9 cellular contexts compared by ENCODE assay signal in the genomic region with DNA sequence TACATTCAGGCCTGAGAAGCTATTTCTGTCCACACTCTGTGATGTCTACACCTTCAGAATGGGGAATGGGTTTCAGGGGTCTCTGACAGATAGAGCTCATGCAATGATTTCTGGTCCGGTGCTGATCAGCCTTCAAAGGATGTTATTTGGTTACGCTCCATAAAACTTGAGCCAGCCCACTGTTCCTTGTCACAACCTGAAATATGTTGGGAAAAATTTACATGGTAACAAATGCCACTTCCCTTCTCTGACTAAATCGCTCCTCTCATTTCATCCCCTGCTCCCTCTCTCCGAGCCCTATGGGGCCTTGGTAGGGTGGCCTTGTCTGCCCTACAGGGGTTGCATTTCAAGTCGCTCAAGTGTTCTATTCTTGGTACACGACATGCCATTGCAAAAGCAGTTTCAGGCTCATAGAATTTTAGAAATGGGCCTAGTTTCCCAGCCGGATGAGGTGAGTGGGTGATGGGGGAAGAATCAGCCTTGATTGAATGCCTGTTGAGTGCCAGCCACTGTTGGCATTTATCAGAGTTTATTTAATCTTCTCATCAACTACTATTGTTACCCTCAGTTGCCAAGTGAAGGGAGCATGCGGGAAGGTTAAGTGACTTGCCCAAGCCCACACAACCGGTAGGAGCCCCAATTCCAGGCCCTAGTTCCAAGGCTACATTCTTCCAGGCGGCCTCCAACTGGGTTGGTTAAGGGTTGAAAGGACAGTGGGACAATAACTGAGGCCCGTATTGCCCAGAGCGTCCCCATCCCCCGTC. TPM values are rescaled to one million over a fixed set of nuclear protein-coding genes. Genes with fewer than 3 reads are reported as not detected.
DNase-seq lines count a peak whose midpoint lies in the region; ATAC-seq, FAIRE-seq and TF ChIP-seq lines count a peak whose summit lies in the region.
"Had no signal": no experiment of that assay in that cellular context is flagged by ENCODE, and none has a peak within 500 bp of the region (broad histone marks: within the 10 kb centered on the region; RNA-seq: fewer than 3 reads in every experiment).

No MANE protein-coding gene starts in this region.

- ATAC-seq in GM12878 (no peak), HG02840 (IDR thresholded peaks at IDR 0.05; ENCODE audit: low FRiP score, unreplicated experiment) (no peak)
- ATAC-seq in activated naive CD8-positive, alpha-beta T cell treated with anti-CD3 and anti-CD28 coated beads, Interleukin-2, amount 50 U/mL, for 24 hours, result no peak

- TF ChIP-seq CTCF in GM12878 (IDR thresholded peaks at IDR 0.05 in 2 of 3, conservative IDR thresholded peaks at IDR 0.05 in 1 of 3; ENCODE audit: control insufficient read depth in 2 of 3, extremely low read depth in 1 of 3, insufficient read depth in 1 of 3, low read depth in 3 of 3, low read length in 3 of 3) (no peak), testis (IDR thresholded peaks at IDR 0.05) (no peak)

- no TSS peak for BruUV-seq in GM12878 (replicated peaks; lab: Mats Ljungman, UMichigan)

- H3K4me1 ChIP-seq in HUES48 (ENCODE audit: control insufficient read depth, insufficient read depth, low read length) (peaks cover 26% of the 10 kb centered on the region), GM12878 (ENCODE audit: control insufficient read depth, insufficient read depth, low read length) (no peaks in the 10 kb centered on the region; the same call in 1 of the 2 replicates), testis (peaks cover 27% of the 10 kb centered on the region)

- SMC1A ChIA-PET in GM12878 (lab: Charles Lee; ENCODE audit: uncharacterized antibody, unreplicated experiment), result interaction anchor here (1.0 to 9.8 kb wide), 13 partner anchors 13 to 182 kb away, joined by 3 to 123 read pairs (median 4); no protein-coding TSS in a partner anchor

- H3K9me3 ChIP-seq in HUES48 (ENCODE audit: control insufficient read depth, insufficient read depth, low read length) (no peaks in the 10 kb centered on the region), GM12878 (replicated peaks; ENCODE audit: control insufficient read depth, insufficient read depth, low read length) (no peaks in the 10 kb centered on the region), testis (no peaks in the 10 kb centered on the region)

- 72% methylated on average over 13 of the region's 13 CpGs for WGBS in GM12878 (ENCODE audit: insufficient coverage, insufficient replicate concordance, low lambda C conversion rate, missing lambda C conversion rate)
- WGBS in testis, 2 donors, result 46 to 51% methylated on average over 13 of the region's 13 CpGs

- no peaks in the 10 kb centered on the region for H3K27me3 Mint-ChIP-seq in activated naive CD8-positive, alpha-beta T cell treated with anti-CD3 and anti-CD28 coated beads, Interleukin-2, amount 50 U/mL, for 24 hours
- H3K27me3 Mint-ChIP-seq: activated CD4-positive, alpha-beta T cell treated with anti-CD3 and anti-CD28 coated beads for 36 hours had no signal

- H3K36me3 ChIP-seq in HUES48 (ENCODE audit: control insufficient read depth, insufficient read depth, low read length), result no peaks in the 10 kb centered on the region
- H3K36me3 ChIP-seq in GM12878 (ENCODE audit: control insufficient read depth in 2 of 2, insufficient read depth in 2 of 2, low read length in 1 of 2), result no peaks in the 10 kb centered on the region
- H3K36me3 ChIP-seq in testis (ENCODE audit: low read depth, missing control alignments), result no peaks in the 10 kb centered on the region

- H3K79me2 ChIP-seq in GM12878 (ENCODE audit: control insufficient read depth, insufficient read depth, low read length), result peaks cover 21% of the 10 kb centered on the region

- H3K27ac ChIP-seq in HUES48 (ENCODE audit: low read depth, low read length) (peak overlapping the region; percentile 87), GM12878 (ENCODE audit: control insufficient read depth, insufficient read depth) (peak overlapping the region; percentile 56), layer of hippocampus (ENCODE audit: low read depth, low read length) (peak overlapping the region; percentile 85), testis (peak overlapping the region; percentile 71 to 81)

- peaks cover 35% of the 10 kb centered on the region for H3K4me1 Mint-ChIP-seq in activated naive CD8-positive, alpha-beta T cell treated with anti-CD3 and anti-CD28 coated beads, Interleukin-2, amount 50 U/mL, for 24 hours

- POLR2A ChIA-PET in GM12878 (lab: Charles Lee) (interaction anchor here (1.0 to 7.2 kb wide), 10 partner anchors 10 to 488 kb away, joined by 4 to 122 read pairs (median 6); a partner anchor contains a TSS), HEK293T (lab: Yijun Ruan, JAX) (interaction anchor here (1.0 to 2.2 kb wide), 11 partner anchors 8 to 248 kb away, joined by 3 to 28 read pairs (median 7); a partner anchor contains a TSS)

- H4K20me1 ChIP-seq in GM12878 (ENCODE audit: control insufficient read depth, insufficient read depth), result no peaks in the 10 kb centered on the region

- TF ChIP-seq POLR2A in GM12878 (IDR thresholded peaks at IDR 0.05; ENCODE audit: low read depth, low read length) (no peak), testis (IDR thresholded peaks at IDR 0.05) (no peak)

- H3K9ac ChIP-seq in HUES48 (ENCODE audit: low read depth, low read length) (no peak overlapping the region; the same call in 1 of the 2 replicates), GM12878 (ENCODE audit: control insufficient read depth, insufficient read depth, low read length) (peak overlapping the region; percentile 50)

- no peak for FAIRE-seq in GM12878 (lab: Jason Lieb, UNC)

- H3K4me3 ChIP-seq in HUES48 (ENCODE audit: low read depth, low read length), result peak overlapping the region; percentile 60
- peak overlapping the region; percentile 37; the same call in 1 of the 2 replicates for H3K4me3 ChIP-seq in GM12878
- peak overlapping the region; percentile 65 to 72 for H3K4me3 ChIP-seq in testis

- no peak overlapping the region for H3K27ac Mint-ChIP-seq in activated naive CD8-positive, alpha-beta T cell treated with anti-CD3 and anti-CD28 coated beads, Interleukin-2, amount 50 U/mL, for 24 hours
- H3K27ac Mint-ChIP-seq: activated CD4-positive, alpha-beta T cell treated with anti-CD3 and anti-CD28 coated beads for 36 hours had no signal

- no peak for TF ChIP-seq RAD21 in GM12878 (IDR thresholded peaks at IDR 0.05; ENCODE audit: insufficient read depth, low read depth, low read length)

- intact Hi-C loops in GM12878 (cut with micrococcal nuclease; ENCODE audit: unreplicated experiment) (no loop called here), testis (cut with DNase I; ENCODE audit: low total_unique reads) (loop anchor here (10.0 kb wide), 1 partner anchor 612 kb away; no protein-coding TSS in a partner anchor)

- DNase-seq in GM12878 (ENCODE audit: low read depth, low spot score) (no peak), testis (no peak), NCI-H69 (lab: John Stamatoyannopoulos, UW) (no peak), HEK293T (ENCODE audit: extremely low spot score) (no peak)
- DNase-seq in activated naive CD8-positive, alpha-beta T cell treated with anti-CD3 and anti-CD28 coated beads, Interleukin-2, amount 50 U/mL, for 24 hours, result no peak

- CTCF ChIA-PET in GM12878 (lab: Yijun Ruan, JAX), result interaction anchor here (0.7 to 9.5 kb wide), 12 partner anchors 9 to 190 kb away, joined by 3 to 147 read pairs (median 15); a partner anchor contains a TSS
- CTCF ChIA-PET in HEK293T (lab: Yijun Ruan, JAX), result interaction anchor here (0.7 to 1.2 kb wide), 3 partner anchors 30 to 42 kb away, joined by 3 to 4 read pairs (median 3); no protein-coding TSS in a partner anchor

- H3K4me3 Mint-ChIP-seq in activated naive CD8-positive, alpha-beta T cell treated with anti-CD3 and anti-CD28 coated beads, Interleukin-2, amount 50 U/mL, for 24 hours, result no peak overlapping the region
- H3K4me3 Mint-ChIP-seq: activated CD4-positive, alpha-beta T cell treated with anti-CD3 and anti-CD28 coated beads for 36 hours had no signal

- in situ Hi-C loops in GM12878 (cut with MboI), result no loop called here

- H3K4me2 ChIP-seq in GM12878 (ENCODE audit: control insufficient read depth, insufficient read depth), result peak overlapping the region; percentile 88

- RAD21 ChIA-PET in GM12878 (lab: Charles Lee; ENCODE audit: unreplicated experiment), result interaction anchor here (1.0 to 7.7 kb wide), 15 partner anchors 12 to 247 kb away, joined by 3 to 77 read pairs (median 5); a partner anchor contains a TSS

- peaks cover 5% of the 10 kb centered on the region for H3K36me3 Mint-ChIP-seq in activated naive CD8-positive, alpha-beta T cell treated with anti-CD3 and anti-CD28 coated beads, Interleukin-2, amount 50 U/mL, for 24 hours (ENCODE audit: low read depth)

- H3K9me3 Mint-ChIP-seq in activated naive CD8-positive, alpha-beta T cell treated with anti-CD3 and anti-CD28 coated beads, Interleukin-2, amount 50 U/mL, for 24 hours, result no peaks in the 10 kb centered on the region

- H2AFZ ChIP-seq in GM12878 (ENCODE audit: control insufficient read depth, low read depth, low read length), result peak overlapping the region; percentile 88

- no peak for TF ChIP-seq EP300 in GM12878 (IDR thresholded peaks at IDR 0.05; ENCODE audit: borderline replicate concordance in 1 of 2, control insufficient read depth in 1 of 2, low read depth in 2 of 2, low read length in 2 of 2)

- no peaks in the 10 kb centered on the region for H3K27me3 ChIP-seq in HUES48 (ENCODE audit: control insufficient read depth, insufficient read depth, low read length)
- no peaks in the 10 kb centered on the region for H3K27me3 ChIP-seq in GM12878 (replicated peaks in 1 of 2; ENCODE audit: control insufficient read depth in 2 of 2, insufficient read depth in 2 of 2, low read length in 1 of 2)
- H3K27me3 ChIP-seq in layer of hippocampus (ENCODE audit: control insufficient read depth, insufficient read depth, low read length), result no peaks in the 10 kb centered on the region
- no peaks in the 10 kb centered on the region for H3K27me3 ChIP-seq in testis

RNA-seq across cellular contexts. Expression of a gene that starts 1.0 kb away (rescaled TPM):
- total RNA-seq in GM12878 (2013; cell fraction: nucleolus; rRNA removed), result 48.0 and 50.8 TPM in 2 replicates
- total RNA-seq in GM12878 (2014; rRNA removed) (19.6 and 19.7 TPM in 2 replicates), GM12878 (2014; rRNA removed; fragmentation: Illumina TruSeq; extraction: Trizol) (15.8 and 19.8 TPM in 2 replicates), GM12878 (2021) (33.6 and 38.7 TPM in 2 replicates), testis (100 to 1,000 TPM in 1 of 2 donors, 10 to 100 TPM in 1; 82.5 to 109 TPM)
- 7.0 TPM for polyA plus RNA-seq in GM12878 (2011; ENCODE audit: low read depth)
- polyA plus RNA-seq in GM12878 (2011; rRNA removed) (22.4 and 30.1 TPM in 2 replicates), GM12878 (2014; fragmentation: Illumina TruSeq; extraction: Trizol) (21.4 and 23.3 TPM in 2 replicates), GM12878 (2014; fragmentation: Nextera tagmentation; extraction: Ambion mirVana) (1 to 10 TPM; 1.2 to 4.7 TPM), GM12878 (2014; rRNA removed) (15.0 and 19.3 TPM in 2 replicates), GM12878 (2016; fragmentation: Nextera tagmentation; extraction: Ambion mirVana) (10 to 100 TPM; 21.0 to 21.2 TPM), testis (ENCODE audit: insufficient read depth, low read depth, low replicate concordance) (214 TPM)
- polyA plus RNA-seq in GM12878 (2011; cell fraction: cytosol; rRNA removed), result 27.2 and 29.2 TPM in 2 replicates
- 16.7 and 18.6 TPM in 2 replicates for polyA plus RNA-seq in GM12878 (2011; cell fraction: nucleus; rRNA removed)
- polyA plus RNA-seq in GM12878 (2012), result 7.8 and 8.1 TPM in 2 replicates
- polyA minus RNA-seq in GM12878 (2011; rRNA and poly(A)+ RNA removed), result 82.8 and 105 TPM in 2 replicates
- polyA minus RNA-seq in GM12878 (2011; cell fraction: cytosol; rRNA and poly(A)+ RNA removed), result 17.2 and 18.7 TPM in 2 replicates
- 14.7 and 33.2 TPM in 2 replicates for polyA minus RNA-seq in GM12878 (2011; cell fraction: nucleus; rRNA and poly(A)+ RNA removed)
